17 cellular contexts compared by ENCODE assay signal in the genomic region with DNA sequence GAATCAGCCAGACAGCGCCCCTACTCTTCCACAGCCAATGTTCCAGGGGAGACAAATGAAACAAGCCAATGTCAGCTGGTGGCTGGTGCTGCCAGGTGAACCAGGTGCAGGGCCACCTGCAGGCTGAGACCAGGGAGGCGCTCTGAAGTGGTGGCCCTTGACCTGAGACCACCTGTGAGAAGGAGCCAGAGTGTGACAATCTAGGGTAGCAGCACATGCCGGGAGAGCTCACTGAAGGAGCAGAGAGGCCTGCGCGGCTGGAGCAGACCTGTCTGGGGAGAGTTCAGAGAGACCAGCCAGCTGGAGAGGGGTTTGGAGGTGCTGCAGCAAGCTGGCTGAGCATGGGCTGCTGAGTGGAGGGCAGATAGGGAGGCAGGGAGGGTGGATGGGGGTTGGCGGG. TPM values are rescaled to one million over a fixed set of nuclear protein-coding genes. Genes with fewer than 3 reads are reported as not detected.
DNase-seq lines count a peak whose midpoint lies in the region; ATAC-seq and TF ChIP-seq lines count a peak whose summit lies in the region.
"Had no signal": no experiment of that assay in that cellular context is flagged by ENCODE, and none has a peak within 500 bp of the region (broad histone marks: within the 10 kb centered on the region; RNA-seq: fewer than 3 reads in every experiment).

No MANE protein-coding gene starts in this region.

- H3K27me3 ChIP-seq in naive thymus-derived CD4-positive, alpha-beta T cell (ENCODE audit: control insufficient read depth in 2 of 2, insufficient read depth in 2 of 2, low read length in 2 of 2), result no peaks in the 10 kb centered on the region
- H3K27me3 ChIP-seq: BE2C had no signal

- H3K4me1 Mint-ChIP-seq in CD14-positive monocyte (peaks cover 93% of the 10 kb centered on the region), HFFc6 (ENCODE audit: low read depth) (peaks cover 30% of the 10 kb centered on the region), brain (no peaks in the 10 kb centered on the region), type B pancreatic cell (ENCODE audit: unreplicated experiment) (peaks cover 4% of the 10 kb centered on the region)
- peaks cover 0 to 22% of the 10 kb centered on the region in 2 donors for H3K4me1 Mint-ChIP-seq in natural killer cell treated with Interleukin-12 subunit alpha and Interleukin-12 subunit beta and Interleukin-15 and Interleukin-18, amount 100 ng/mL, for 72 hours (ENCODE audit: low read depth in 2 of 2)
- H3K4me1 Mint-ChIP-seq in naive thymus-derived CD4-positive, alpha-beta T cell, result peaks cover 0 to 12% (median 0%) of the 10 kb centered on the region in 7 donors

- peak overlapping the region; percentile 61 to 90 for H3K4me3 Mint-ChIP-seq in CD14-positive monocyte
- no peak overlapping the region for H3K4me3 Mint-ChIP-seq in HFFc6
- no peak overlapping the region for H3K4me3 Mint-ChIP-seq in brain
- H3K4me3 Mint-ChIP-seq in natural killer cell treated with Interleukin-12 subunit alpha and Interleukin-12 subunit beta and Interleukin-15 and Interleukin-18, amount 100 ng/mL, for 72 hours, result peak overlapping the region; percentile 25
- no peak overlapping the region for H3K4me3 Mint-ChIP-seq in naive thymus-derived CD4-positive, alpha-beta T cell
- H3K4me3 Mint-ChIP-seq in type B pancreatic cell, result no peak overlapping the region
- H3K4me3 Mint-ChIP-seq: activated CD4-positive, alpha-beta memory T cell treated with anti-CD3 and anti-CD28 coated beads, Interleukin-2, amount 10 ng/mL, durations not matched to agents 7 days and 5 days had no signal

- no peak overlapping the region for H3K27ac ChIP-seq in naive thymus-derived CD4-positive, alpha-beta T cell (ENCODE audit: low read depth, low read length)

- no peak overlapping the region for H3K4me3 ChIP-seq in naive thymus-derived CD4-positive, alpha-beta T cell (ENCODE audit: low read length)
- H3K4me3 ChIP-seq: mucosa of descending colon had no signal

- H3K9me3 Mint-ChIP-seq in CD14-positive monocyte, result peaks cover 0 to 3% (median 0%) of the 10 kb centered on the region in 7 donors
- H3K9me3 Mint-ChIP-seq in HFFc6, result no peaks in the 10 kb centered on the region
- no peaks in the 10 kb centered on the region for H3K9me3 Mint-ChIP-seq in brain
- H3K9me3 Mint-ChIP-seq in natural killer cell treated with Interleukin-12 subunit alpha and Interleukin-12 subunit beta and Interleukin-15 and Interleukin-18, amount 100 ng/mL, for 72 hours, result no peaks in the 10 kb centered on the region
- no peaks in the 10 kb centered on the region for H3K9me3 Mint-ChIP-seq in naive thymus-derived CD4-positive, alpha-beta T cell
- no peaks in the 10 kb centered on the region for H3K9me3 Mint-ChIP-seq in type B pancreatic cell
- H3K9me3 Mint-ChIP-seq: activated CD4-positive, alpha-beta memory T cell treated with anti-CD3 and anti-CD28 coated beads, Interleukin-2, amount 10 ng/mL, durations not matched to agents 7 days and 5 days had no signal

- H3K27me3 Mint-ChIP-seq in CD14-positive monocyte (ENCODE audit: low read depth in 3 of 3), result peaks cover 0 to 3% (median 0%) of the 10 kb centered on the region in 3 donors
- peaks cover 2% of the 10 kb centered on the region; the same call in 1 of the 2 replicates for H3K27me3 Mint-ChIP-seq in HFFc6 (ENCODE audit: insufficient read depth)
- H3K27me3 Mint-ChIP-seq in brain, result no peaks in the 10 kb centered on the region
- no peaks in the 10 kb centered on the region for H3K27me3 Mint-ChIP-seq in natural killer cell treated with Interleukin-12 subunit alpha and Interleukin-12 subunit beta and Interleukin-15 and Interleukin-18, amount 100 ng/mL, for 72 hours
- no peaks in the 10 kb centered on the region for H3K27me3 Mint-ChIP-seq in naive thymus-derived CD4-positive, alpha-beta T cell
- H3K27me3 Mint-ChIP-seq in type B pancreatic cell, result no peaks in the 10 kb centered on the region
- H3K27me3 Mint-ChIP-seq: activated CD4-positive, alpha-beta memory T cell treated with anti-CD3 and anti-CD28 coated beads, Interleukin-2, amount 10 ng/mL, durations not matched to agents 7 days and 5 days had no signal

- ATAC-seq in natural killer cell treated with Interleukin-12 subunit alpha and Interleukin-12 subunit beta and Interleukin-15 and Interleukin-18, amount 100 ng/mL, for 72 hours, result no peak
- ATAC-seq in naive thymus-derived CD4-positive, alpha-beta T cell, result no peak

- peak overlapping the region in 5 of 7 donors; percentile 55 to 93 (median 77) for H3K27ac Mint-ChIP-seq in CD14-positive monocyte
- H3K27ac Mint-ChIP-seq in HFFc6, result no peak overlapping the region
- peak overlapping the region in 4 of 5 experiments; percentile 29 to 86 (median 75) for H3K27ac Mint-ChIP-seq in brain
- H3K27ac Mint-ChIP-seq in natural killer cell treated with Interleukin-12 subunit alpha and Interleukin-12 subunit beta and Interleukin-15 and Interleukin-18, amount 100 ng/mL, for 72 hours, result peak overlapping the region in 1 of 2 donors; percentile 53
- H3K27ac Mint-ChIP-seq in naive thymus-derived CD4-positive, alpha-beta T cell, result peak overlapping the region in 2 of 9 donors; percentile 34 to 35
- H3K27ac Mint-ChIP-seq in type B pancreatic cell, result no peak overlapping the region
- H3K27ac Mint-ChIP-seq: activated CD4-positive, alpha-beta memory T cell treated with anti-CD3 and anti-CD28 coated beads, Interleukin-2, amount 10 ng/mL, durations not matched to agents 7 days and 5 days had no signal

- no peaks in the 10 kb centered on the region for H3K9me3 ChIP-seq in naive thymus-derived CD4-positive, alpha-beta T cell (ENCODE audit: control insufficient read depth in 2 of 3, low read length in 3 of 3)
- H3K9me3 ChIP-seq: BE2C, mucosa of descending colon had no signal

- no peaks in the 10 kb centered on the region for H3K4me1 ChIP-seq in naive thymus-derived CD4-positive, alpha-beta T cell (ENCODE audit: control insufficient read depth in 2 of 2, insufficient read depth in 2 of 2, low read length in 2 of 2)
- H3K4me1 ChIP-seq: BE2C had no signal

- TF ChIP-seq CTCF in CD14-positive monocyte (IDR thresholded peaks at IDR 0.05) (no peak), HFFc6 (IDR thresholded peaks at IDR 0.05) (0 out of 2 replicates have a peak, but pooled peaks have one; percentile 15), brain (conservative IDR thresholded peaks at IDR 0.05) (no peak), type B pancreatic cell (conservative IDR thresholded peaks at IDR 0.05) (no peak)

- CTCF ChIA-PET in naive thymus-derived CD4-positive, alpha-beta T cell (lab: Charles Lee), result no interaction called here

- intact Hi-C loops in CD14-positive monocyte (cut with micrococcal nuclease), result no loop called here
- intact Hi-C loops in naive thymus-derived CD4-positive, alpha-beta T cell (cut with micrococcal nuclease), result no loop called here

- DNase-seq in CD14-positive monocyte (ENCODE audit: low spot score) (no peak), HFFc6 (no peak), NCI-H128 (lab: John Stamatoyannopoulos, UW; ENCODE audit: unreplicated experiment) (no peak), type B pancreatic cell (ENCODE audit: extremely low spot score, unreplicated experiment) (no peak), inferior parietal cortex (ENCODE audit: extremely low spot score) (no peak)
- no peak for DNase-seq in natural killer cell treated with Interleukin-12 subunit alpha and Interleukin-12 subunit beta and Interleukin-15 and Interleukin-18, amount 100 ng/mL, for 72 hours (ENCODE audit: low spot score)
- no peak for DNase-seq in naive thymus-derived CD4-positive, alpha-beta T cell
- DNase-seq: activated CD4-positive, alpha-beta memory T cell treated with anti-CD3 and anti-CD28 coated beads, Interleukin-2, amount 10 ng/mL, durations not matched to agents 7 days and 5 days; activated gamma-delta T cell treated with Interleukin-2 at 50 U/mL for 16 hours; BE2C; cerebellar nuclear complex; NCI-H2081 treated with DMSO at 0.1 percent for 48 hours; PC-3; T-helper 2 cell had no signal

- H3K36me3 Mint-ChIP-seq in CD14-positive monocyte, result peaks cover 29 to 43% of the 10 kb centered on the region in 2 donors
- H3K36me3 Mint-ChIP-seq in HFFc6 (ENCODE audit: low read depth), result peaks cover 7% of the 10 kb centered on the region
- H3K36me3 Mint-ChIP-seq in brain, result peaks cover 31% of the 10 kb centered on the region
- no peaks in the 10 kb centered on the region for H3K36me3 Mint-ChIP-seq in natural killer cell treated with Interleukin-12 subunit alpha and Interleukin-12 subunit beta and Interleukin-15 and Interleukin-18, amount 100 ng/mL, for 72 hours
- H3K36me3 Mint-ChIP-seq in naive thymus-derived CD4-positive, alpha-beta T cell, result peaks cover 0 to 16% (median 0%) of the 10 kb centered on the region in 5 donors
- H3K36me3 Mint-ChIP-seq in type B pancreatic cell, result peaks cover 6% of the 10 kb centered on the region

- H3K36me3 ChIP-seq in naive thymus-derived CD4-positive, alpha-beta T cell (ENCODE audit: control insufficient read depth in 2 of 3, insufficient read depth in 3 of 3, low read length in 3 of 3), result peaks cover 0 to 41% (median 0%) of the 10 kb centered on the region in 3 experiments
- H3K36me3 ChIP-seq: BE2C had no signal

- POLR2A ChIA-PET in naive thymus-derived CD4-positive, alpha-beta T cell (lab: Charles Lee), result no interaction called here

RNA-seq across cellular contexts. Expression of gene STAB1, which starts 0.7 kb away (rescaled TPM):
- polyA plus RNA-seq in CD14-positive monocyte (10 to 100 TPM in 1 of 2 donors, 1 to 10 TPM in 1; 3.8 to 15.8 TPM), brain (ENCODE audit: insufficient read depth, low read depth, low replicate concordance) (10.7 TPM)
- not detected for total RNA-seq in HFFc6 (2021; fragmentation: NEBNext Ultra II Directional; extraction: Animal tissue kit (Norgen Biotek cat#: 25700))
- total RNA-seq in natural killer cell treated with Interleukin-12 subunit alpha and Interleukin-12 subunit beta and Interleukin-15 and Interleukin-18, amount 100 ng/mL, for 72 hours, result under 1 TPM; 0.57 to 0.92 TPM
- 100 to 1,000 TPM in 1 of 5 experiments, 10 to 100 TPM in 3, under 1 TPM in 1; 0.27 to 122 (median 26.1) TPM for total RNA-seq in naive thymus-derived CD4-positive, alpha-beta T cell
- not detected for polyA plus RNA-seq in naive thymus-derived CD4-positive, alpha-beta T cell
- 0.12 TPM in 1 of 2 replicates, not detected in the other for total RNA-seq in type B pancreatic cell (ENCODE audit: low replicate concordance)
- total RNA-seq: activated CD4-positive, alpha-beta memory T cell treated with anti-CD3 and anti-CD28 coated beads, Interleukin-2, amount 10 ng/mL, durations not matched to agents 7 days and 5 days; H4 had no signal

RNA-seq across cellular contexts. Expression of gene NISCH, which starts 39.0 kb away (rescaled TPM):
- polyA plus RNA-seq in CD14-positive monocyte (10 to 100 TPM in 1 of 2 donors, 1 to 10 TPM in 1; 9.7 to 13.1 TPM), brain (ENCODE audit: insufficient read depth, low read depth, low replicate concordance) (51.3 TPM)
- 10 to 100 TPM; 46.4 to 62.5 (median 55.8) TPM for total RNA-seq in HFFc6 (2021; fragmentation: NEBNext Ultra II Directional; extraction: Animal tissue kit (Norgen Biotek cat#: 25700))
- total RNA-seq in natural killer cell treated with Interleukin-12 subunit alpha and Interleukin-12 subunit beta and Interleukin-15 and Interleukin-18, amount 100 ng/mL, for 72 hours, result 100 to 1,000 TPM in 1 of 2 donors, 10 to 100 TPM in 1; 72.5 to 116 TPM
- total RNA-seq in naive thymus-derived CD4-positive, alpha-beta T cell, result 100 to 1,000 TPM in 4 of 5 experiments, 10 to 100 TPM in 1; 86.8 to 210 (median 162) TPM
- polyA plus RNA-seq in naive thymus-derived CD4-positive, alpha-beta T cell, result 10 to 100 TPM; 21.4 to 35.0 TPM
- total RNA-seq in type B pancreatic cell (ENCODE audit: low replicate concordance), result 105 and 149 TPM in 2 replicates

RNA-seq across cellular contexts. Expression of gene NT5DC2, which starts 39.2 kb away (rescaled TPM):
- polyA plus RNA-seq in CD14-positive monocyte (under 1 TPM; 0.66 to 0.67 TPM), brain (ENCODE audit: insufficient read depth, low read depth, low replicate concordance) (113 TPM)
- 100 to 1,000 TPM; 156 to 198 (median 183) TPM for total RNA-seq in HFFc6 (2021; fragmentation: NEBNext Ultra II Directional; extraction: Animal tissue kit (Norgen Biotek cat#: 25700))
- 100 to 1,000 TPM in 1 of 2 donors, 10 to 100 TPM in 1; 59.7 to 166 TPM for total RNA-seq in natural killer cell treated with Interleukin-12 subunit alpha and Interleukin-12 subunit beta and Interleukin-15 and Interleukin-18, amount 100 ng/mL, for 72 hours
- 10 to 100 TPM in 1 of 5 experiments, 1 to 10 TPM in 4; 2.1 to 23.0 (median 3.9) TPM for total RNA-seq in naive thymus-derived CD4-positive, alpha-beta T cell
- polyA plus RNA-seq in naive thymus-derived CD4-positive, alpha-beta T cell, result 1 to 10 TPM in 1 of 2 donors, not detected in 1; 1.3 TPM
- 105 and 231 TPM in 2 replicates for total RNA-seq in type B pancreatic cell (ENCODE audit: low replicate concordance)

RNA-seq across cellular contexts. Expression of gene TNNC1, which starts 40.6 kb away (rescaled TPM):
- not detected for polyA plus RNA-seq in CD14-positive monocyte
- under 1 TPM in 4 of 6 experiments, not detected in 2; 0.35 to 0.55 (median 0.53) TPM for total RNA-seq in HFFc6 (2021; fragmentation: NEBNext Ultra II Directional; extraction: Animal tissue kit (Norgen Biotek cat#: 25700))
- polyA plus RNA-seq in brain (ENCODE audit: insufficient read depth, low read depth, low replicate concordance), result not detected
- not detected for total RNA-seq in natural killer cell treated with Interleukin-12 subunit alpha and Interleukin-12 subunit beta and Interleukin-15 and Interleukin-18, amount 100 ng/mL, for 72 hours
- 1 to 10 TPM; 2.2 to 8.4 (median 6.5) TPM for total RNA-seq in naive thymus-derived CD4-positive, alpha-beta T cell
- polyA plus RNA-seq in naive thymus-derived CD4-positive, alpha-beta T cell, result 1 to 10 TPM in 1 of 2 donors, under 1 TPM in 1; 0.73 to 1.5 TPM
- 6.6 and 16.6 TPM in 2 replicates for total RNA-seq in type B pancreatic cell (ENCODE audit: low replicate concordance)

RNA-seq across cellular contexts. Expression of gene UQCC5, which starts 42.0 kb away (rescaled TPM):
- polyA plus RNA-seq in CD14-positive monocyte (10 to 100 TPM; 43.3 to 52.1 TPM), brain (ENCODE audit: insufficient read depth, low read depth, low replicate concordance) (30.1 TPM)
- total RNA-seq in HFFc6 (2021; fragmentation: NEBNext Ultra II Directional; extraction: Animal tissue kit (Norgen Biotek cat#: 25700)), result 10 to 100 TPM; 22.2 to 38.4 (median 28.3) TPM
- 10 to 100 TPM in 1 of 2 donors, 1 to 10 TPM in 1; 6.7 to 18.0 TPM for total RNA-seq in natural killer cell treated with Interleukin-12 subunit alpha and Interleukin-12 subunit beta and Interleukin-15 and Interleukin-18, amount 100 ng/mL, for 72 hours
- total RNA-seq in naive thymus-derived CD4-positive, alpha-beta T cell, result 10 to 100 TPM in 3 of 5 experiments, 1 to 10 TPM in 2; 5.4 to 11.9 (median 10.7) TPM
- 10 to 100 TPM; 24.3 to 28.2 TPM for polyA plus RNA-seq in naive thymus-derived CD4-positive, alpha-beta T cell
- 19.0 and 22.8 TPM in 2 replicates for total RNA-seq in type B pancreatic cell (ENCODE audit: low replicate concordance)

Comparison
In these comparisons a context has a peak if more than half of its experiments do, and no peak if none do; other contexts are left out.
1. H3K27ac Mint-ChIP-seq: peak in CD14-positive monocyte (5 of 7) and brain (4 of 5); none in HFFc6 (single experiment) and type B pancreatic cell (single experiment).
2. H3K4me3 Mint-ChIP-seq: peak in CD14-positive monocyte (2 of 2) and natural killer cell treated with Interleukin-12 subunit alpha and Interleukin-12 subunit beta and Interleukin-15 and Interleukin-18, amount 100 ng/mL, for 72 hours (single experiment); none in HFFc6 (single experiment), brain (0 of 5), naive thymus-derived CD4-positive, alpha-beta T cell (0 of 10) and type B pancreatic cell (single experiment).